Comparison of ENCODE assay signal across 12 cellular contexts in genomic region chr12:124770725-124771124, GRCh38.
DNase-seq lines count a peak whose midpoint lies in the region; ATAC-seq and TF ChIP-seq lines count a peak whose summit lies in the region.
"Had no signal": no experiment of that assay in that cellular context is flagged by ENCODE, and none has a peak within 500 bp of the region (broad histone marks: within the 10 kb centered on the region; RNA-seq: fewer than 3 reads in every experiment).

No MANE protein-coding gene starts in this region.

- H3K27me3 Mint-ChIP-seq in Caco-2 (ENCODE audit: insufficient read depth, unreplicated experiment) = no peaks in the 10 kb centered on the region

- H3K27me3 ChIP-seq in Caco-2 (replicated peaks; ENCODE audit: control insufficient read depth, insufficient read depth, low read length) (no peaks in the 10 kb centered on the region), NT2/D1 (ENCODE audit: insufficient read depth, insufficient read length) (peaks cover 15% of the 10 kb centered on the region), SJCRH30 (no peaks in the 10 kb centered on the region)

- H3K27ac ChIP-seq in SJCRH30 = no peak overlapping the region

- peaks cover 43% of the 10 kb centered on the region for H3K4me1 Mint-ChIP-seq in Caco-2 (ENCODE audit: low read depth, unreplicated experiment)

- DNase-seq in Caco-2 = peak; percentile 37 to 58
- DNase-seq in NT2/D1 (ENCODE audit: low read depth, low spot score) = no peak
- DNase-seq in left colon = no peak
- no peak for DNase-seq in DMS153 (lab: John Stamatoyannopoulos, UW)
- DNase-seq in SJCRH30 = no peak
- DNase-seq in NCI-H1436 (lab: John Stamatoyannopoulos, UW) = no peak
- DNase-seq: Calu3; CD4-positive, CD25-positive, alpha-beta regulatory T cell; DMS 273 treated with DMSO at 0.1 percent for 48 hours; DMS79 had no signal

- POLR2A ChIA-PET in Caco-2 (lab: Charles Lee) = no interaction called here

- H3K4me1 ChIP-seq in Caco-2 (peaks cover 22% of the 10 kb centered on the region; the same call in 1 of the 2 replicates), NT2/D1 (ENCODE audit: insufficient read depth, insufficient read length) (peaks cover 14% of the 10 kb centered on the region), SJCRH30 (peaks cover 23% of the 10 kb centered on the region)

- no peaks in the 10 kb centered on the region for H3K9me3 ChIP-seq in Caco-2
- H3K9me3 ChIP-seq in NT2/D1 (ENCODE audit: insufficient read depth, low read length) = peaks cover 9% of the 10 kb centered on the region; the same call in 1 of the 2 replicates
- H3K9me3 ChIP-seq in SJCRH30 (replicated peaks) = no peaks in the 10 kb centered on the region

- no peak overlapping the region for H3K4me3 Mint-ChIP-seq in Caco-2 (ENCODE audit: unreplicated experiment)
- H3K4me3 Mint-ChIP-seq: CD4-positive, CD25-positive, alpha-beta regulatory T cell had no signal

- ATAC-seq in left colon = peak; percentile 30
- ATAC-seq: GM12878, K562 had no signal

- H3K4me3 ChIP-seq in Caco-2 (ENCODE audit: low read depth, low read length) (no peak overlapping the region), NT2/D1 (ENCODE audit: insufficient read length, low read depth) (no peak overlapping the region), SJCRH30 (no peak overlapping the region)
- H3K4me3 ChIP-seq: GM12878, K562 had no signal

- intact Hi-C loops in Caco-2 (cut with micrococcal nuclease; ENCODE audit: unreplicated experiment) (loop anchor here (10.0 kb wide), 1 partner anchor 446 kb away; no protein-coding TSS in a partner anchor), left colon (cut with DNase I, micrococcal nuclease) (loop anchor here in 1 of 2 donors (5.0 kb wide), 1 partner anchor 733 kb away; no protein-coding TSS in a partner anchor)

- no TSS peak for BruUV-seq in Caco-2 (replicated peaks; lab: Mats Ljungman, UMichigan)

- CTCF ChIA-PET in Caco-2 (lab: Charles Lee) = interaction anchor here (1.0 to 1.5 kb wide), 4 partner anchors 11 to 734 kb away, joined by 3 to 5 read pairs (median 4); no protein-coding TSS in a partner anchor

- peak overlapping the region; percentile 9 for H3K27ac Mint-ChIP-seq in Caco-2 (ENCODE audit: unreplicated experiment)

- H3K36me3 ChIP-seq in Caco-2 (ENCODE audit: control insufficient read depth, insufficient read depth, low read length) (no peaks in the 10 kb centered on the region), NT2/D1 (ENCODE audit: insufficient read depth, insufficient read length, low read length) (no peaks in the 10 kb centered on the region), SJCRH30 (no peaks in the 10 kb centered on the region)

- H3K9me3 Mint-ChIP-seq in Caco-2 (ENCODE audit: unreplicated experiment) = peaks cover 2% of the 10 kb centered on the region

- H3K9ac ChIP-seq in NT2/D1 (ENCODE audit: insufficient read length, low read depth) = peak overlapping the region; percentile 43

- peaks cover 5% of the 10 kb centered on the region for H3K36me3 Mint-ChIP-seq in Caco-2 (ENCODE audit: insufficient read depth, unreplicated experiment)
- H3K36me3 Mint-ChIP-seq: CD4-positive, CD25-positive, alpha-beta regulatory T cell had no signal

- no peak for TF ChIP-seq CTCF in Caco-2 (IDR thresholded peaks at IDR 0.05; ENCODE audit: insufficient read depth in 1 of 2, low read depth in 1 of 2, low read length in 1 of 2, severe bottlenecking in 1 of 2, unreplicated experiment in 1 of 2)

Comparison
In these comparisons a context has a peak if more than half of its experiments do, and no peak if none do; other contexts are left out.
1. DNase-seq: peak in Caco-2 (2 of 2); none in NT2/D1 (single experiment), left colon (0 of 2), DMS153 (single experiment), SJCRH30 (0 of 2) and NCI-H1436 (single experiment).